1 cellular context compared by ENCODE assay signal in the genomic region with DNA sequence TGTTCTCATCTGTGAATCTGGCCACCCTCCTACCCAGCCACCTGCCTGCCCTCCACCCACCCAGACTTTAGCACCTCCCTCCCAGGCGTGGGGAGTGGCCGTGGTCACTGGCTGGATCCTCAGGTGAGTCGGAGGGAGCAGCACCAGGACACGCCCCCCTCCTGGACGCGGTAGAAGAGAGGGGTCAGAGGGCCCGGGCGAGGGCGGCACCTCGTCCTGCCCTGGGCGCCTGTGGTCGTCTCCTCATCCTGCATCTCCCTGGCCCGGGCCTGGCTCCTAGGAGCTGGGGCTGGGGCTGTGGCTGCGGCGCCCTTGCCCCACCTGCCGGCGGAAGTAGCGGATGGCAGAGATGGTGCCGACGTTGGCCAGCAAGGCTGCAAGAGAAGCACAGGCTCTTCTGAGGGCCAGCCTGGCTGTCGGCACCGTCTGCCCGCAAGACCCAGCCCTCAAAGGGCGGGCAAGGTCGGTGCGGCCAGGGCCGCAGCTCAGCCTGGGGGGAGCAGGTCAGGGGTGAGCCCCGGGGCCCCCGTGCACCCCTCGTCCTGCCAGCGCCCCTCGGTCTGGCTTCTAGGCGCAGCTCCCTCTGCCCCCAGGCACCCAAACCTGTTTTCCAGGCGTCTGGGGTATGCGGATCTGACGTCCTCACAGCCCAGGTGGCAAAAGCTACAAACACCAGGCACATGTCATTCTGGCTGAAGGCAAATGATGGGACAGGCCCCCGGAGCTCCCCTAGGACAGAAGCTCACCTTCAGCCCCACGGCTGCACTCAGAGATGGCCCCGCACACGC.
TF ChIP-seq lines count a peak whose summit lies in the region.

No MANE protein-coding gene starts in this region.

TF ChIP-seq in H1, 55 proteins besides CTCF, POLR2A, EP300 and RAD21:
- 0 out of 2 replicates have a peak, but pooled peaks have one; percentile 70 for TF ChIP-seq GABPA (IDR thresholded peaks at IDR 0.05; ENCODE audit: borderline replicate concordance, insufficient read depth, low read length)
- TF ChIP-seq CREB1 (IDR thresholded peaks at IDR 0.05): peak; percentile 62
- TF ChIP-seq YY1 (IDR thresholded peaks at IDR 0.05; ENCODE audit: low read depth, low read length): peak; percentile 24; the same call in 1 of the 2 replicates
- TF ChIP-seq, protein P1, sequence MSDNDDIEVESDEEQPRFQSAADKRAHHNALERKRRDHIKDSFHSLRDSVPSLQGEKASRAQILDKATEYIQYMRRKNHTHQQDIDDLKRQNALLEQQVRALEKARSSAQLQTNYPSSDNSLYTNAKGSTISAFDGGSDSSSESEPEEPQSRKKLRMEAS (IDR thresholded peaks at IDR 0.05): peak; percentile 60; the same call in 1 of the 2 replicates
- TF ChIP-seq SIN3A (conservative IDR thresholded peaks at IDR 0.05 in 1 of 2, IDR thresholded peaks at IDR 0.05 in 1 of 2; ENCODE audit: low read depth in 1 of 2, low read length in 2 of 2): 0 out of 4 replicates have a peak, but pooled peaks of 1 of the 2 experiments have one; percentile 63
- TF ChIP-seq RBBP5 (IDR thresholded peaks at IDR 0.05; ENCODE audit: borderline replicate concordance, low read depth, low read length): 0 out of 2 replicates have a peak, but pooled peaks have one; percentile 69
- TF ChIP-seq SP2 (IDR thresholded peaks at IDR 0.05; ENCODE audit: low read length): no peak
- no peak for TF ChIP-seq SUZ12 (IDR thresholded peaks at IDR 0.05; ENCODE audit: low read length)
- TF ChIP-seq CEBPB (IDR thresholded peaks at IDR 0.05; ENCODE audit: low read depth, low read length): no peak
- TF ChIP-seq, protein P2, sequence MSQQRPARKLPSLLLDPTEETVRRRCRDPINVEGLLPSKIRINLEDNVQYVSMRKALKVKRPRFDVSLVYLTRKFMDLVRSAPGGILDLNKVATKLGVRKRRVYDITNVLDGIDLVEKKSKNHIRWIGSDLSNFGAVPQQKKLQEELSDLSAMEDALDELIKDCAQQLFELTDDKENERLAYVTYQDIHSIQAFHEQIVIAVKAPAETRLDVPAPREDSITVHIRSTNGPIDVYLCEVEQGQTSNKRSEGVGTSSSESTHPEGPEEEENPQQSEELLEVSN (IDR thresholded peaks at IDR 0.05): peak; percentile 67
- TF ChIP-seq PHF8 (conservative IDR thresholded peaks at IDR 0.05; ENCODE audit: low read depth, low read length): no peak
- TF ChIP-seq NANOG (IDR thresholded peaks at IDR 0.05; ENCODE audit: insufficient read depth, low read depth, low read length, poor library complexity, severe bottlenecking): no peak
